8 cellular contexts compared by ENCODE assay signal in genomic region chr5:151592855-151593408, GRCh38. TPM values are rescaled to one million over a fixed set of nuclear protein-coding genes. Genes with fewer than 3 reads are reported as not detected.
DNase-seq lines count a peak whose midpoint lies in the region; ATAC-seq and TF ChIP-seq lines count a peak whose summit lies in the region.
"Had no signal": no experiment of that assay in that cellular context is flagged by ENCODE, and none has a peak within 500 bp of the region (broad histone marks: within the 10 kb centered on the region; RNA-seq: fewer than 3 reads in every experiment).

No MANE protein-coding gene starts in this region.

- H4K20me1 ChIP-seq in HCT116 (ENCODE audit: insufficient read depth) = no peaks in the 10 kb centered on the region
- H4K20me1 ChIP-seq in OCI-LY3 (ENCODE audit: insufficient read depth, low read length) = no peaks in the 10 kb centered on the region

- no TSS peak for BruUV-seq in HCT116 (replicated peaks; lab: Mats Ljungman, UMichigan)

- CTCF ChIA-PET in HCT116 (lab: Charles Lee) = no interaction called here

- H3K79me2 ChIP-seq in HCT116 (ENCODE audit: insufficient read depth, low read length) = no peaks in the 10 kb centered on the region
- H3K79me2 ChIP-seq in OCI-LY3 (ENCODE audit: low read length) = no peaks in the 10 kb centered on the region

- RAD21 ChIA-PET in HCT116 (lab: Charles Lee; ENCODE audit: low non-redundant PET in 1 of 2, low total read pairs in 2 of 2, uncharacterized antibody in 2 of 2, unreplicated experiment in 2 of 2) = no interaction called here

- ATAC-seq in GM18867 (IDR thresholded peaks at IDR 0.05; ENCODE audit: unreplicated experiment) (peak; percentile 59), HCT116 (peak; percentile 39; the same call in 1 of the 2 replicates)

- H3K9me3 ChIP-seq in HCT116 (ENCODE audit: control insufficient read depth in 1 of 2, insufficient read depth in 1 of 2, low read depth in 1 of 2, low read length in 2 of 2) = no peaks in the 10 kb centered on the region
- H3K9me3 ChIP-seq in OCI-LY3 (ENCODE audit: insufficient read depth, low read length) = no peaks in the 10 kb centered on the region

- H3K4me1 ChIP-seq in HCT116 (ENCODE audit: control insufficient read depth in 1 of 2, insufficient read depth in 2 of 2, low read length in 2 of 2) (peaks cover 4 to 6% of the 10 kb centered on the region in 2 experiments; a peak in 2 of 4 replicates), OCI-LY3 (ENCODE audit: low read length) (peaks cover 31% of the 10 kb centered on the region)

- DNase-seq in HCT116 (ENCODE audit: low read depth, low spot score) (no peak), retina (peak; percentile 57), erythroblast (lab: John Stamatoyannopoulos, UW) (no peak), NCI-H748 treated with DMSO at 0.1 percent for 48 hours (lab: John Stamatoyannopoulos, UW) (no peak), NCI-H187 treated with DMSO at 0.1 percent for 48 hours (lab: John Stamatoyannopoulos, UW) (no peak)
- DNase-seq: GDM1 had no signal

- H3K9me2 ChIP-seq in HCT116 (ENCODE audit: insufficient read depth) = no peaks in the 10 kb centered on the region

- TF ChIP-seq RAD21 in HCT116 (IDR thresholded peaks at IDR 0.05; ENCODE audit: low read depth) = no peak

- H3K9ac ChIP-seq in HCT116 (ENCODE audit: low read length) (no peak overlapping the region), OCI-LY3 (ENCODE audit: low read length) (peak overlapping the region; percentile 9; the same call in 1 of the 2 replicates)

- H3K27me3 ChIP-seq in HCT116 (ENCODE audit: insufficient read depth, low read length) = no peaks in the 10 kb centered on the region
- no peaks in the 10 kb centered on the region for H3K27me3 ChIP-seq in OCI-LY3 (ENCODE audit: low read depth, low read length)

- H3K4me3 ChIP-seq in HCT116 (replicated peaks in 1 of 2; ENCODE audit: low read depth in 1 of 2, low read length in 2 of 2) (no peak overlapping the region), OCI-LY3 (ENCODE audit: low read length) (peak overlapping the region; percentile 48)

- TF ChIP-seq CTCF in HCT116 (IDR thresholded peaks at IDR 0.05 in 2 of 3, conservative IDR thresholded peaks at IDR 0.05 in 1 of 3; ENCODE audit: borderline replicate concordance in 1 of 3, insufficient read depth in 1 of 3, low read depth in 2 of 3, low read length in 2 of 3) (no peak), OCI-LY3 (IDR thresholded peaks at IDR 0.05; ENCODE audit: low read depth, low read length) (no peak)

- H3K4me2 ChIP-seq in HCT116 (ENCODE audit: low read length) = no peak overlapping the region
- H3K4me2 ChIP-seq in OCI-LY3 (ENCODE audit: low read length) = peak overlapping the region; percentile 80

- POLR2A ChIA-PET in HCT116 (lab: Charles Lee) = no interaction called here

- H2AFZ ChIP-seq in HCT116 (ENCODE audit: low read depth, low read length, poor library complexity, severe bottlenecking) = no peak overlapping the region
- H2AFZ ChIP-seq in OCI-LY3 (ENCODE audit: low read depth, low read length) = no peak overlapping the region

- H3K36me3 ChIP-seq in HCT116 (ENCODE audit: control insufficient read depth in 1 of 2, insufficient read depth in 2 of 2, low read length in 2 of 2) (no peaks in the 10 kb centered on the region), OCI-LY3 (replicated peaks; ENCODE audit: low read depth, low read length) (no peaks in the 10 kb centered on the region)

- TF ChIP-seq POLR2A in HCT116 (IDR thresholded peaks at IDR 0.05; ENCODE audit: borderline replicate concordance, extremely low read depth, insufficient read depth, insufficient read length) = no peak
- TF ChIP-seq POLR2A in erythroblast (IDR thresholded peaks at IDR 0.05; ENCODE audit: low read length) = no peak

- intact Hi-C loops in HCT116 (cut with micrococcal nuclease) = no loop called here

- H3K27ac ChIP-seq in HCT116 (ENCODE audit: low read depth, low read length) (no peak overlapping the region), OCI-LY3 (ENCODE audit: low read length) (no peak overlapping the region)

TF ChIP-seq in HCT116, 20 proteins besides CTCF, POLR2A, EP300 and RAD21:
- no peak for TF ChIP-seq FOSL1 (IDR thresholded peaks at IDR 0.05; ENCODE audit: low read depth)
- TF ChIP-seq MAX (IDR thresholded peaks at IDR 0.05) = no peak
- no peak for TF ChIP-seq EZH2phosphoT487 (IDR thresholded peaks at IDR 0.05; ENCODE audit: borderline replicate concordance)
- TF ChIP-seq CBX3 (IDR thresholded peaks at IDR 0.05; ENCODE audit: low read depth) = no peak
- no peak for TF ChIP-seq REST (IDR thresholded peaks at IDR 0.05; ENCODE audit: low read depth)
- no peak for TF ChIP-seq TCF7L2 (IDR thresholded peaks at IDR 0.05; ENCODE audit: borderline replicate concordance, extremely low read depth, insufficient read depth, insufficient read length)
- no peak for TF ChIP-seq ZNF274 (IDR thresholded peaks at IDR 0.05; ENCODE audit: low read depth, low read length)
- TF ChIP-seq JUND (IDR thresholded peaks at IDR 0.05) = no peak
- TF ChIP-seq SIN3A (IDR thresholded peaks at IDR 0.05; ENCODE audit: low read depth) = no peak
- TF ChIP-seq EGR1 (IDR thresholded peaks at IDR 0.05; ENCODE audit: low read depth) = no peak
- TF ChIP-seq YY1 (IDR thresholded peaks at IDR 0.05; ENCODE audit: extremely low read depth, insufficient replicate concordance, low read depth, low read length) = no peak
- TF ChIP-seq CEBPB (IDR thresholded peaks at IDR 0.05; ENCODE audit: low read depth) = no peak
- TF ChIP-seq POLR2AphosphoS5 (IDR thresholded peaks at IDR 0.05; ENCODE audit: low read depth, low read length) = no peak
- no peak for TF ChIP-seq ELF1 (IDR thresholded peaks at IDR 0.05; ENCODE audit: borderline replicate concordance, low read depth)
- no peak for TF ChIP-seq SP1 (IDR thresholded peaks at IDR 0.05; ENCODE audit: low read depth)
- TF ChIP-seq ATF3 (IDR thresholded peaks at IDR 0.05) = no peak
- TF ChIP-seq ZBTB33 (IDR thresholded peaks at IDR 0.05; ENCODE audit: extremely low read depth, insufficient replicate concordance, low read length) = no peak
TF ChIP-seq in HCT116: peak in this region for 0.

RNA-seq across cellular contexts. Expression of gene FAT2, which starts 1.8 kb away (rescaled TPM):
- 0.05 TPM for total RNA-seq in HCT116 (2021; ENCODE audit: unreplicated experiment)
- 0.01 and 0.02 TPM in 2 replicates for polyA plus RNA-seq in HCT116 (2012)
